1 cellular context compared by ENCODE assay signal in the genomic region with DNA sequence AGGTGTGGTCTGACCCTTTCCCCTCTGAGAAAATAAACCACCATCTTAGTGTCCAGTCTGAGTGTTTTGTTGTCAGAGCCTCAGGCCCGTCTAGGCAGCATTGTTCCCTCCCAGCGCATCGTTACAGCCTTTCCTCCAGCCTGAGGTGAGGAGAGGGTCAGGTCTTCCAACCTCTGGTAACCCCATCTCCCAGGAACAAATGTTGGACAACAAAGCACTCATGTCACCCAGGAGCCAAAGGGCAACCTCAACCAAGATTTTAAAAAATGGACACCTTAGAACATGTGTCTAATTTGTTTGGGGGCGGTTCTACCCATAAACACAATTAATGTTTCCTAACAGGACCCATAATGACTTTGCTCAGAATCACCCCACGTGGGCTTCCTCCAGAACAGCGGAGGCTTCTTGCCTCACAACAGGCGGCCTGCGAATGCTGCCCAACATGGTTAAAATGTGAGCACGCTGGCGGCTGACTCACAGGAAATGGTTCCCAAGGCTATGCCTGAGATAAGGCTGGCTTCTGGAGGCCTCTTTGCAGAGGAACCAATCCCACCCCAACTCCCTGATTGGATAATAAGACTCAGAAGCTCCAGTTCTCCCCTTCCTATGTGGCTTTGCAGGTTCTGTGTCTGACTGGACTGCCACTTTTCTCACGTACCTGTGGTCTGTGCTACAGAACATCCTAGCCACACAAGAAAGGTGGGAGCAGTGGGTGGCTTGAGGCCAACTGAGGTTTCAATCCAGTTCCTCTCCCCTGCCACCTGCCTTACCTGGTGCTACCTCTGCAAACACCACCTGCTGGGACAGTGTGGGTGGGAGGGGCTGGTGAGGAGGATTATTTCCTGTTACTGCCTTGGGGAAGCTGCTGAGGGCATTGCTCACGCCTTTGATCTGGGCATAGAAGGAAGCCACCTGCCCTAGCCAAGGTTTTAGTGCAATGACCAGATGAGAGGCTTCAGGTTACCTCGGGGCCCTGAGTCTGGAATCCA.
A peak's percentile ranks its signal among the peaks of the same experiment; 100 is the strongest.
TF ChIP-seq lines count a peak whose summit lies in the region.

No MANE protein-coding gene starts in this region.

TF ChIP-seq in K562, 482 proteins besides CTCF, POLR2A, EP300 and RAD21 (continued from another document and continues in another):
- TF ChIP-seq, protein P1, sequence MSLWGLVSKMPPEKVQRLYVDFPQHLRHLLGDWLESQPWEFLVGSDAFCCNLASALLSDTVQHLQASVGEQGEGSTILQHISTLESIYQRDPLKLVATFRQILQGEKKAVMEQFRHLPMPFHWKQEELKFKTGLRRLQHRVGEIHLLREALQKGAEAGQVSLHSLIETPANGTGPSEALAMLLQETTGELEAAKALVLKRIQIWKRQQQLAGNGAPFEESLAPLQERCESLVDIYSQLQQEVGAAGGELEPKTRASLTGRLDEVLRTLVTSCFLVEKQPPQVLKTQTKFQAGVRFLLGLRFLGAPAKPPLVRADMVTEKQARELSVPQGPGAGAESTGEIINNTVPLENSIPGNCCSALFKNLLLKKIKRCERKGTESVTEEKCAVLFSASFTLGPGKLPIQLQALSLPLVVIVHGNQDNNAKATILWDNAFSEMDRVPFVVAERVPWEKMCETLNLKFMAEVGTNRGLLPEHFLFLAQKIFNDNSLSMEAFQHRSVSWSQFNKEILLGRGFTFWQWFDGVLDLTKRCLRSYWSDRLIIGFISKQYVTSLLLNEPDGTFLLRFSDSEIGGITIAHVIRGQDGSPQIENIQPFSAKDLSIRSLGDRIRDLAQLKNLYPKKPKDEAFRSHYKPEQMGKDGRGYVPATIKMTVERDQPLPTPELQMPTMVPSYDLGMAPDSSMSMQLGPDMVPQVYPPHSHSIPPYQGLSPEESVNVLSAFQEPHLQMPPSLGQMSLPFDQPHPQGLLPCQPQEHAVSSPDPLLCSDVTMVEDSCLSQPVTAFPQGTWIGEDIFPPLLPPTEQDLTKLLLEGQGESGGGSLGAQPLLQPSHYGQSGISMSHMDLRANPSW (CRISPR knock-in tag; IDR thresholded peaks at IDR 0.05) = peak; percentile 84; the same call in 1 of the 2 replicates
- no peak for TF ChIP-seq GTF2A2 (tag; IDR thresholded peaks at IDR 0.05)
- no peak for TF ChIP-seq TCFL5 (CRISPR knock-in tag; conservative IDR thresholded peaks at IDR 0.05)
- TF ChIP-seq ZNF347 (CRISPR knock-in tag; IDR thresholded peaks at IDR 0.05; ENCODE audit: low read depth) = no peak
- TF ChIP-seq ZFX (CRISPR knock-in tag; IDR thresholded peaks at IDR 0.05) = no peak
- TF ChIP-seq NCOA1 (IDR thresholded peaks at IDR 0.05; ENCODE audit: low read depth) = no peak
- TF ChIP-seq MCM3 (IDR thresholded peaks at IDR 0.05) = no peak
- TF ChIP-seq, protein P2, sequence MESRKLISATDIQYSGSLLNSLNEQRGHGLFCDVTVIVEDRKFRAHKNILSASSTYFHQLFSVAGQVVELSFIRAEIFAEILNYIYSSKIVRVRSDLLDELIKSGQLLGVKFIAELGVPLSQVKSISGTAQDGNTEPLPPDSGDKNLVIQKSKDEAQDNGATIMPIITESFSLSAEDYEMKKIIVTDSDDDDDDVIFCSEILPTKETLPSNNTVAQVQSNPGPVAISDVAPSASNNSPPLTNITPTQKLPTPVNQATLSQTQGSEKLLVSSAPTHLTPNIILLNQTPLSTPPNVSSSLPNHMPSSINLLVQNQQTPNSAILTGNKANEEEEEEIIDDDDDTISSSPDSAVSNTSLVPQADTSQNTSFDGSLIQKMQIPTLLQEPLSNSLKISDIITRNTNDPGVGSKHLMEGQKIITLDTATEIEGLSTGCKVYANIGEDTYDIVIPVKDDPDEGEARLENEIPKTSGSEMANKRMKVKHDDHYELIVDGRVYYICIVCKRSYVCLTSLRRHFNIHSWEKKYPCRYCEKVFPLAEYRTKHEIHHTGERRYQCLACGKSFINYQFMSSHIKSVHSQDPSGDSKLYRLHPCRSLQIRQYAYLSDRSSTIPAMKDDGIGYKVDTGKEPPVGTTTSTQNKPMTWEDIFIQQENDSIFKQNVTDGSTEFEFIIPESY (CRISPR knock-in tag; IDR thresholded peaks at IDR 0.05) = peak; percentile 59; the same call in 1 of the 2 replicates
- peak; percentile 82 for TF ChIP-seq SMAD4 (CRISPR knock-in tag; conservative IDR thresholded peaks at IDR 0.05)
- peak; percentile 97 for TF ChIP-seq ETV5 (CRISPR knock-in tag; IDR thresholded peaks at IDR 0.05; ENCODE audit: low read depth)
- TF ChIP-seq, protein P3, sequence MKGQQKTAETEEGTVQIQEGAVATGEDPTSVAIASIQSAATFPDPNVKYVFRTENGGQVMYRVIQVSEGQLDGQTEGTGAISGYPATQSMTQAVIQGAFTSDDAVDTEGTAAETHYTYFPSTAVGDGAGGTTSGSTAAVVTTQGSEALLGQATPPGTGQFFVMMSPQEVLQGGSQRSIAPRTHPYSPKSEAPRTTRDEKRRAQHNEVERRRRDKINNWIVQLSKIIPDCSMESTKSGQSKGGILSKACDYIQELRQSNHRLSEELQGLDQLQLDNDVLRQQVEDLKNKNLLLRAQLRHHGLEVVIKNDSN (CRISPR knock-in tag; IDR thresholded peaks at IDR 0.05) = peak; percentile 90
- TF ChIP-seq, protein P4, sequence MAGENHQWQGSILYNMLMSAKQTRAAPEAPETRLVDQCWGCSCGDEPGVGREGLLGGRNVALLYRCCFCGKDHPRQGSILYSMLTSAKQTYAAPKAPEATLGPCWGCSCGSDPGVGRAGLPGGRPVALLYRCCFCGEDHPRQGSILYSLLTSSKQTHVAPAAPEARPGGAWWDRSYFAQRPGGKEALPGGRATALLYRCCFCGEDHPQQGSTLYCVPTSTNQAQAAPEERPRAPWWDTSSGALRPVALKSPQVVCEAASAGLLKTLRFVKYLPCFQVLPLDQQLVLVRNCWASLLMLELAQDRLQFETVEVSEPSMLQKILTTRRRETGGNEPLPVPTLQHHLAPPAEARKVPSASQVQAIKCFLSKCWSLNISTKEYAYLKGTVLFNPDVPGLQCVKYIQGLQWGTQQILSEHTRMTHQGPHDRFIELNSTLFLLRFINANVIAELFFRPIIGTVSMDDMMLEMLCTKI (IDR thresholded peaks at IDR 0.05; ENCODE audit: partially characterized antibody) = no peak
- no peak for TF ChIP-seq ZNF12 (CRISPR knock-in tag; IDR thresholded peaks at IDR 0.05)
- TF ChIP-seq, protein P5, sequence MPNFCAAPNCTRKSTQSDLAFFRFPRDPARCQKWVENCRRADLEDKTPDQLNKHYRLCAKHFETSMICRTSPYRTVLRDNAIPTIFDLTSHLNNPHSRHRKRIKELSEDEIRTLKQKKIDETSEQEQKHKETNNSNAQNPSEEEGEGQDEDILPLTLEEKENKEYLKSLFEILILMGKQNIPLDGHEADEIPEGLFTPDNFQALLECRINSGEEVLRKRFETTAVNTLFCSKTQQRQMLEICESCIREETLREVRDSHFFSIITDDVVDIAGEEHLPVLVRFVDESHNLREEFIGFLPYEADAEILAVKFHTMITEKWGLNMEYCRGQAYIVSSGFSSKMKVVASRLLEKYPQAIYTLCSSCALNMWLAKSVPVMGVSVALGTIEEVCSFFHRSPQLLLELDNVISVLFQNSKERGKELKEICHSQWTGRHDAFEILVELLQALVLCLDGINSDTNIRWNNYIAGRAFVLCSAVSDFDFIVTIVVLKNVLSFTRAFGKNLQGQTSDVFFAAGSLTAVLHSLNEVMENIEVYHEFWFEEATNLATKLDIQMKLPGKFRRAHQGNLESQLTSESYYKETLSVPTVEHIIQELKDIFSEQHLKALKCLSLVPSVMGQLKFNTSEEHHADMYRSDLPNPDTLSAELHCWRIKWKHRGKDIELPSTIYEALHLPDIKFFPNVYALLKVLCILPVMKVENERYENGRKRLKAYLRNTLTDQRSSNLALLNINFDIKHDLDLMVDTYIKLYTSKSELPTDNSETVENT (CRISPR knock-in tag; IDR thresholded peaks at IDR 0.05) = no peak
- TF ChIP-seq, protein P6, sequence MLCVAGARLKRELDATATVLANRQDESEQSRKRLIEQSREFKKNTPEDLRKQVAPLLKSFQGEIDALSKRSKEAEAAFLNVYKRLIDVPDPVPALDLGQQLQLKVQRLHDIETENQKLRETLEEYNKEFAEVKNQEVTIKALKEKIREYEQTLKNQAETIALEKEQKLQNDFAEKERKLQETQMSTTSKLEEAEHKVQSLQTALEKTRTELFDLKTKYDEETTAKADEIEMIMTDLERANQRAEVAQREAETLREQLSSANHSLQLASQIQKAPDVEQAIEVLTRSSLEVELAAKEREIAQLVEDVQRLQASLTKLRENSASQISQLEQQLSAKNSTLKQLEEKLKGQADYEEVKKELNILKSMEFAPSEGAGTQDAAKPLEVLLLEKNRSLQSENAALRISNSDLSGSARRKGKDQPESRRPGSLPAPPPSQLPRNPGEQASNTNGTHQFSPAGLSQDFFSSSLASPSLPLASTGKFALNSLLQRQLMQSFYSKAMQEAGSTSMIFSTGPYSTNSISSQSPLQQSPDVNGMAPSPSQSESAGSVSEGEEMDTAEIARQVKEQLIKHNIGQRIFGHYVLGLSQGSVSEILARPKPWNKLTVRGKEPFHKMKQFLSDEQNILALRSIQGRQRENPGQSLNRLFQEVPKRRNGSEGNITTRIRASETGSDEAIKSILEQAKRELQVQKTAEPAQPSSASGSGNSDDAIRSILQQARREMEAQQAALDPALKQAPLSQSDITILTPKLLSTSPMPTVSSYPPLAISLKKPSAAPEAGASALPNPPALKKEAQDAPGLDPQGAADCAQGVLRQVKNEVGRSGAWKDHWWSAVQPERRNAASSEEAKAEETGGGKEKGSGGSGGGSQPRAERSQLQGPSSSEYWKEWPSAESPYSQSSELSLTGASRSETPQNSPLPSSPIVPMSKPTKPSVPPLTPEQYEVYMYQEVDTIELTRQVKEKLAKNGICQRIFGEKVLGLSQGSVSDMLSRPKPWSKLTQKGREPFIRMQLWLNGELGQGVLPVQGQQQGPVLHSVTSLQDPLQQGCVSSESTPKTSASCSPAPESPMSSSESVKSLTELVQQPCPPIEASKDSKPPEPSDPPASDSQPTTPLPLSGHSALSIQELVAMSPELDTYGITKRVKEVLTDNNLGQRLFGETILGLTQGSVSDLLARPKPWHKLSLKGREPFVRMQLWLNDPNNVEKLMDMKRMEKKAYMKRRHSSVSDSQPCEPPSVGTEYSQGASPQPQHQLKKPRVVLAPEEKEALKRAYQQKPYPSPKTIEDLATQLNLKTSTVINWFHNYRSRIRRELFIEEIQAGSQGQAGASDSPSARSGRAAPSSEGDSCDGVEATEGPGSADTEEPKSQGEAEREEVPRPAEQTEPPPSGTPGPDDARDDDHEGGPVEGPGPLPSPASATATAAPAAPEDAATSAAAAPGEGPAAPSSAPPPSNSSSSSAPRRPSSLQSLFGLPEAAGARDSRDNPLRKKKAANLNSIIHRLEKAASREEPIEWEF (CRISPR knock-in tag; IDR thresholded peaks at IDR 0.05) = peak; percentile 88
- TF ChIP-seq BACH1 (tag; IDR thresholded peaks at IDR 0.05) = peak; percentile 79
- TF ChIP-seq ZEB2 (IDR thresholded peaks at IDR 0.05) = peak; percentile 89; the same call in 1 of the 2 replicates
- TF ChIP-seq HDAC8 (tag; IDR thresholded peaks at IDR 0.05) = peak; percentile 27; the same call in 1 of the 2 replicates
- TF ChIP-seq PHF20 (IDR thresholded peaks at IDR 0.05; ENCODE audit: partially characterized antibody) = no peak
- TF ChIP-seq, protein P7, sequence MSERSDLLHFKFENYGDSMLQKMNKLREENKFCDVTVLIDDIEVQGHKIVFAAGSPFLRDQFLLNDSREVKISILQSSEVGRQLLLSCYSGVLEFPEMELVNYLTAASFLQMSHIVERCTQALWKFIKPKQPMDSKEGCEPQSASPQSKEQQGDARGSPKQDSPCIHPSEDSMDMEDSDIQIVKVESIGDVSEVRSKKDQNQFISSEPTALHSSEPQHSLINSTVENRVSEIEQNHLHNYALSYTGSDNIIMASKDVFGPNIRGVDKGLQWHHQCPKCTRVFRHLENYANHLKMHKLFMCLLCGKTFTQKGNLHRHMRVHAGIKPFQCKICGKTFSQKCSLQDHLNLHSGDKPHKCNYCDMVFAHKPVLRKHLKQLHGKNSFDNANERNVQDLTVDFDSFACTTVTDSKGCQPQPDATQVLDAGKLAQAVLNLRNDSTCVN (CRISPR knock-in tag; IDR thresholded peaks at IDR 0.05) = no peak
- peak; percentile 36 for TF ChIP-seq NFIC (IDR thresholded peaks at IDR 0.05)
- peak; percentile 62 for TF ChIP-seq NFE2 (IDR thresholded peaks at IDR 0.05; ENCODE audit: low read depth)
- TF ChIP-seq MYBL2 (IDR thresholded peaks at IDR 0.05; ENCODE audit: low read depth) = no peak
- TF ChIP-seq MYBL2 (CRISPR knock-in tag; IDR thresholded peaks at IDR 0.05; ENCODE audit: borderline replicate concordance) = no peak
- TF ChIP-seq SNRNP70 (optimal IDR thresholded peaks at IDR 0.05; ENCODE audit: low read depth, low read length) = no peak
- no peak for TF ChIP-seq MCM7 (IDR thresholded peaks at IDR 0.05)
- no peak for TF ChIP-seq NR3C1 (CRISPR knock-in tag; IDR thresholded peaks at IDR 0.05)
- no peak for TF ChIP-seq TAF9B (IDR thresholded peaks at IDR 0.05; ENCODE audit: partially characterized antibody)
- TF ChIP-seq, protein P8, sequence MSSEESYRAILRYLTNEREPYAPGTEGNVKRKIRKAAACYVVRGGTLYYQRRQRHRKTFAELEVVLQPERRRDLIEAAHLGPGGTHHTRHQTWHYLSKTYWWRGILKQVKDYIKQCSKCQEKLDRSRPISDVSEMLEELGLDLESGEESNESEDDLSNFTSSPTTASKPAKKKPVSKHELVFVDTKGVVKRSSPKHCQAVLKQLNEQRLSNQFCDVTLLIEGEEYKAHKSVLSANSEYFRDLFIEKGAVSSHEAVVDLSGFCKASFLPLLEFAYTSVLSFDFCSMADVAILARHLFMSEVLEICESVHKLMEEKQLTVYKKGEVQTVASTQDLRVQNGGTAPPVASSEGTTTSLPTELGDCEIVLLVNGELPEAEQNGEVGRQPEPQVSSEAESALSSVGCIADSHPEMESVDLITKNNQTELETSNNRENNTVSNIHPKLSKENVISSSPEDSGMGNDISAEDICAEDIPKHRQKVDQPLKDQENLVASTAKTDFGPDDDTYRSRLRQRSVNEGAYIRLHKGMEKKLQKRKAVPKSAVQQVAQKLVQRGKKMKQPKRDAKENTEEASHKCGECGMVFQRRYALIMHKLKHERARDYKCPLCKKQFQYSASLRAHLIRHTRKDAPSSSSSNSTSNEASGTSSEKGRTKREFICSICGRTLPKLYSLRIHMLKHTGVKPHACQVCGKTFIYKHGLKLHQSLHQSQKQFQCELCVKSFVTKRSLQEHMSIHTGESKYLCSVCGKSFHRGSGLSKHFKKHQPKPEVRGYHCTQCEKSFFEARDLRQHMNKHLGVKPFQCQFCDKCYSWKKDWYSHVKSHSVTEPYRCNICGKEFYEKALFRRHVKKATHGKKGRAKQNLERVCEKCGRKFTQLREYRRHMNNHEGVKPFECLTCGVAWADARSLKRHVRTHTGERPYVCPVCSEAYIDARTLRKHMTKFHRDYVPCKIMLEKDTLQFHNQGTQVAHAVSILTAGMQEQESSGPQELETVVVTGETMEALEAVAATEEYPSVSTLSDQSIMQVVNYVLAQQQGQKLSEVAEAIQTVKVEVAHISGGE (CRISPR knock-in tag; IDR thresholded peaks at IDR 0.05) = 0 out of 6 replicates have a peak, but pooled peaks of 1 of the 3 experiments have one; percentile 42
- peak; percentile 54 for TF ChIP-seq SOX6 (IDR thresholded peaks at IDR 0.05)
- no peak for TF ChIP-seq PCBP2 (IDR thresholded peaks at IDR 0.05; ENCODE audit: low read depth, low read length, poor library complexity, severe bottlenecking)
